Comparison of ENCODE assay signal across 15 cellular contexts in the genomic region with DNA sequence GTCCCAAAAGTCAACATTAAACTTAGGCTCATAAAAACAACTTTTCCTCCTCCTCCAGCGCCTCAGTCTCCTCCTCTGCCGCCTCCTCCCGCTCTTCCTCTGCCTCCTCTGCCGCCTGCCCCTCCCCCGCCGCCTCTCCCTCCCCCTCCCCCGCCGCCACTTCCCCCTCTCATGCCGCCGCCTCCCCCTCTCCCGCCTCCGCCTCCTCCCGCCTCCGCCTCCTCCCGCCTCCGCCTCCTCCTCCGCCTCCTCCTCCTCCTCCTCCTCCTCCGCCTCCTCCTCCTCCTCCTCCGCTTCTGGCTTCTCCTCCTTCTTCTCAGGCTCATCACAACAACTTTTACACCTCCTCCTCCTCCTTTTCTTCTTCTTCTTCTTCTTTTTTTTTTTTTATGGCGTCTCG.
"Had no signal": no experiment of that assay in that cellular context is flagged by ENCODE, and none has a peak within 500 bp of the region (broad histone marks: within the 10 kb centered on the region; RNA-seq: fewer than 3 reads in every experiment).

No MANE protein-coding gene starts in this region.

- ATAC-seq: activated T-helper 17 cell treated with anti-CD3 and anti-CD28 coated beads, Interleukin-2, amount 50 U/mL, for 72 hours; gastrocnemius medialis; heart left ventricle; pancreas; sciatic nerve had no signal

- H3K4me3 ChIP-seq: cardiac muscle cell, gastrocnemius medialis, heart left ventricle, pancreas, upper lobe of left lung had no signal

- H3K4me1 Mint-ChIP-seq: activated T-helper 17 cell treated with anti-CD3 and anti-CD28 coated beads, Interleukin-2, amount 50 U/mL, for 72 hours; naive B cell had no signal

- FAIRE-seq: pancreas, TTC549 had no signal

- H3K27me3 ChIP-seq: cardiac muscle cell, gastrocnemius medialis, heart left ventricle, pancreas, upper lobe of left lung had no signal

- H3K27me3 Mint-ChIP-seq: activated T-helper 17 cell treated with anti-CD3 and anti-CD28 coated beads, Interleukin-2, amount 50 U/mL, for 72 hours; naive B cell; stimulated activated naive CD8-positive, alpha-beta T cell treated with anti-CD3 and anti-CD28 coated beads, Interleukin-15, Interleukin-2, amounts not matched to agents 100 ng/mL and 50 ng/mL, for 24 hours had no signal

- H3K36me3 ChIP-seq: cardiac muscle cell, gastrocnemius medialis, heart left ventricle, pancreas, upper lobe of left lung had no signal

- H3K27ac Mint-ChIP-seq: activated naive CD4-positive, alpha-beta T cell treated with anti-CD3 and anti-CD28 coated beads for 36 hours; activated T-helper 17 cell treated with anti-CD3 and anti-CD28 coated beads, Interleukin-2, amount 50 U/mL, for 72 hours; naive B cell; stimulated activated naive CD8-positive, alpha-beta T cell treated with anti-CD3 and anti-CD28 coated beads, Interleukin-15, Interleukin-2, amounts not matched to agents 100 ng/mL and 50 ng/mL, for 24 hours; T-helper 1 cell treated with Interleukin-12 subunit alpha and Interleukin-12 subunit beta and Interleukin-4 antibody, amounts not matched to agents 30 μg/mL and 1 μg/mL, for 36 hours had no signal

- H3K27ac ChIP-seq: cardiac muscle cell, gastrocnemius medialis, heart left ventricle, pancreas, upper lobe of left lung had no signal

- H3K4me1 ChIP-seq: gastrocnemius medialis, heart left ventricle, pancreas, upper lobe of left lung had no signal

- DNase-seq: activated CD4-positive, alpha-beta T cell treated with anti-CD3 and anti-CD28 coated beads, Interleukin-2, amount 50 U/mL, for 1 hour; activated CD4-positive, CD25-positive, alpha-beta regulatory T cell; activated naive CD4-positive, alpha-beta T cell treated with anti-CD3 and anti-CD28 coated beads for 36 hours; erythroblast; gastrocnemius medialis; heart left ventricle; naive B cell had no signal

- H3K9me3 ChIP-seq: gastrocnemius medialis, pancreas, upper lobe of left lung had no signal

- H3K36me3 Mint-ChIP-seq: naive B cell had no signal

- H3K4me3 Mint-ChIP-seq: activated naive CD4-positive, alpha-beta T cell treated with anti-CD3 and anti-CD28 coated beads for 36 hours; activated T-helper 17 cell treated with anti-CD3 and anti-CD28 coated beads, Interleukin-2, amount 50 U/mL, for 72 hours; naive B cell; stimulated activated naive CD8-positive, alpha-beta T cell treated with anti-CD3 and anti-CD28 coated beads, Interleukin-15, Interleukin-2, amounts not matched to agents 100 ng/mL and 50 ng/mL, for 24 hours; T-helper 1 cell treated with Interleukin-12 subunit alpha and Interleukin-12 subunit beta and Interleukin-4 antibody, amounts not matched to agents 30 μg/mL and 1 μg/mL, for 36 hours had no signal
